ENCODE assay signal across 8 cellular contexts in genomic region chr13:45325806-45326205, GRCh38. TPM values are rescaled to one million over a fixed set of nuclear protein-coding genes. Genes with fewer than 3 reads are reported as not detected.
A peak's percentile ranks its signal among the peaks of the same experiment; 100 is the strongest.
DNase-seq lines count a peak whose midpoint lies in the region; ATAC-seq and TF ChIP-seq lines count a peak whose summit lies in the region.

No MANE protein-coding gene starts in this region.

- H2BK5ac ChIP-seq in trophoblast cell (ENCODE audit: low read depth, low read length, poor library complexity), result no peak overlapping the region

- H4K91ac ChIP-seq in trophoblast cell (ENCODE audit: low read depth, low read length), result no peak overlapping the region

- no peak overlapping the region for H2AK5ac ChIP-seq in trophoblast cell (ENCODE audit: low read length)

- H2BK120ac ChIP-seq in trophoblast cell (ENCODE audit: insufficient read depth, low read length, poor library complexity), result no peak overlapping the region

- no peak overlapping the region for H2BK12ac ChIP-seq in trophoblast cell (ENCODE audit: low read length)

- no peak overlapping the region for H3K9ac ChIP-seq in trophoblast cell (ENCODE audit: low read length)

- WGBS in trophoblast cell (ENCODE audit: extremely low coverage, insufficient coverage, insufficient read length), result no CpG with 5 or more reads among the region's 4 CpGs

- no peak overlapping the region for H3K14ac ChIP-seq in trophoblast cell (ENCODE audit: low read length)

- H3K4me2 ChIP-seq in trophoblast cell (ENCODE audit: low read length), result no peak overlapping the region

- peak; percentile 38 for DNase-seq in Caki2 (ENCODE audit: low read depth)
- DNase-seq in SJCRH30, result peak; percentile 85 to 94
- DNase-seq in fibroblast of villous mesenchyme (ENCODE audit: low read depth), result peak; percentile 89
- DNase-seq in trophoblast cell, result peak; percentile 34 to 49
- no peak for DNase-seq in stimulated activated naive CD8-positive, alpha-beta T cell treated with anti-CD3 and anti-CD28 coated beads, Interleukin-15, Interleukin-2, amounts not matched to agents 100 U/mL and 50 U/mL, for 24 hours
- DNase-seq in OCI-M1 (lab: John Stamatoyannopoulos, UW), result no peak
- DNase-seq in NOMO-1 (lab: John Stamatoyannopoulos, UW; ENCODE audit: unreplicated experiment in 2 of 2), result no peak
- DNase-seq in SKM-1 treated with dmso at 0.1 percent for 144 hours (lab: John Stamatoyannopoulos, UW; ENCODE audit: unreplicated experiment), result no peak

- in situ Hi-C loops in Caki2 (cut with HindIII; ENCODE audit: low pct_unique_long_range_greater_than_20kb, low sequenced_read_pairs), result no loop called here

- H3K18ac ChIP-seq in trophoblast cell (ENCODE audit: low read length), result no peak overlapping the region

- H3K4me3 ChIP-seq in SJCRH30 (no peak overlapping the region), fibroblast of villous mesenchyme (ENCODE audit: low read depth, low read length) (no peak overlapping the region), trophoblast cell (ENCODE audit: low read depth, low read length) (no peak overlapping the region)

- no peaks in the 10 kb centered on the region for H3K36me3 ChIP-seq in SJCRH30
- peaks cover 0 to 2% of the 10 kb centered on the region in 2 experiments for H3K36me3 ChIP-seq in trophoblast cell (ENCODE audit: control insufficient read depth in 1 of 2, insufficient read depth in 2 of 2, low read length in 2 of 2)

- H2AFZ ChIP-seq in trophoblast cell (ENCODE audit: insufficient read depth, low read length, poor library complexity), result no peak overlapping the region

- TF ChIP-seq CTCF in fibroblast of villous mesenchyme (IDR thresholded peaks at IDR 0.05; ENCODE audit: insufficient read depth, low read depth, low read length), result no peak

- H3K9me3 ChIP-seq in SJCRH30 (replicated peaks) (no peaks in the 10 kb centered on the region), trophoblast cell (ENCODE audit: insufficient read depth, low read depth, low read length) (no peaks in the 10 kb centered on the region)

- H3K4me1 ChIP-seq in SJCRH30, result peaks cover 25% of the 10 kb centered on the region
- H3K4me1 ChIP-seq in trophoblast cell (ENCODE audit: control insufficient read depth in 1 of 2, insufficient read depth in 2 of 2, low read length in 2 of 2), result peaks cover 0 to 2% of the 10 kb centered on the region in 2 experiments

- no peaks in the 10 kb centered on the region for H3K79me1 ChIP-seq in trophoblast cell (ENCODE audit: low read length)

- no peak overlapping the region for H4K12ac ChIP-seq in trophoblast cell (ENCODE audit: low read depth, low read length)

- H4K8ac ChIP-seq in trophoblast cell (ENCODE audit: low read depth, low read length), result no peak overlapping the region

- no peak overlapping the region for H3K23ac ChIP-seq in trophoblast cell (ENCODE audit: low read length)

- no peaks in the 10 kb centered on the region for H3K79me2 ChIP-seq in trophoblast cell (ENCODE audit: control insufficient read depth, insufficient read depth, low read length, poor library complexity)

- no peak overlapping the region for H3K4ac ChIP-seq in trophoblast cell (ENCODE audit: low read depth, low read length)

- peak overlapping the region; percentile 64 for H3K27ac ChIP-seq in SJCRH30
- H3K27ac ChIP-seq in trophoblast cell (ENCODE audit: low read depth, low read length), result no peak overlapping the region

- no peak for ATAC-seq in stimulated activated naive CD8-positive, alpha-beta T cell treated with anti-CD3 and anti-CD28 coated beads, Interleukin-15, Interleukin-2, amounts not matched to agents 100 U/mL and 50 U/mL, for 24 hours

- H3K27me3 ChIP-seq in SJCRH30 (no peaks in the 10 kb centered on the region), trophoblast cell (ENCODE audit: insufficient read depth, low read length) (no peaks in the 10 kb centered on the region)

RNA-seq across cellular contexts. Expression of gene TPT1, which starts 15.2 kb away (rescaled TPM):
- total RNA-seq in Caki2 (2014; rRNA removed; shearing (Covaris generic); ENCODE audit: low replicate concordance), result 671 and 779 TPM in 2 replicates
- 2,959 and 3,278 TPM in 2 replicates for total RNA-seq in SJCRH30 (2014; rRNA removed; shearing (Covaris generic))
- 1,653 and 2,345 TPM in 2 replicates for total RNA-seq in fibroblast of villous mesenchyme
- polyA plus RNA-seq in trophoblast cell (2013), result 3,985 and 4,109 TPM in 2 replicates

Comparison
In these comparisons a context has a peak if more than half of its experiments do, and no peak if none do; other contexts are left out.
1. DNase-seq: peak in Caki2 (single experiment), SJCRH30 (2 of 2), fibroblast of villous mesenchyme (single experiment) and trophoblast cell (2 of 2); none in stimulated activated naive CD8-positive, alpha-beta T cell treated with anti-CD3 and anti-CD28 coated beads, Interleukin-15, Interleukin-2, amounts not matched to agents 100 U/mL and 50 U/mL, for 24 hours (single experiment), OCI-M1 (single experiment), NOMO-1 (0 of 2) and SKM-1 treated with dmso at 0.1 percent for 144 hours (single experiment).